17 cellular contexts compared by ENCODE assay signal in genomic region chr1:25813071-25813733, GRCh38. TPM values are rescaled to one million over a fixed set of nuclear protein-coding genes. Genes with fewer than 3 reads are reported as not detected.
DNase-seq lines count a peak whose midpoint lies in the region; ATAC-seq and TF ChIP-seq lines count a peak whose summit lies in the region.
"Had no signal": no experiment of that assay in that cellular context is flagged by ENCODE, and none has a peak within 500 bp of the region (broad histone marks: within the 10 kb centered on the region; RNA-seq: fewer than 3 reads in every experiment).

No MANE protein-coding gene starts in this region.

- H2BK120ac ChIP-seq in neuronal stem cell (ENCODE audit: low read depth, low read length), result no peak overlapping the region

- TF ChIP-seq CTCF in SK-N-SH (IDR thresholded peaks at IDR 0.05) (no peak), HEK293 (tag by site-specific recombination; IDR thresholded peaks at IDR 0.05) (no peak), endothelial cell (IDR thresholded peaks at IDR 0.05; ENCODE audit: unreplicated experiment) (no peak)

- no peak overlapping the region for H2AK5ac ChIP-seq in neuronal stem cell (ENCODE audit: low read depth, low read length)

- H3K9me2 ChIP-seq in SK-N-SH, result no peaks in the 10 kb centered on the region

- H3K36me3 ChIP-seq in SK-N-SH (replicated peaks in 1 of 2; ENCODE audit: control insufficient read depth in 1 of 2, insufficient read depth in 2 of 2, low read length in 1 of 2) (peaks cover 0 to 48% of the 10 kb centered on the region in 2 experiments), HEK293 (ENCODE audit: control insufficient read depth in 2 of 2, insufficient read depth in 1 of 2, low read length in 2 of 2) (peaks cover 7 to 84% of the 10 kb centered on the region in 2 experiments; a peak in 2 of 3 replicates), neuronal stem cell (replicated peaks in 1 of 2; ENCODE audit: control insufficient read depth in 2 of 2, insufficient read depth in 2 of 2, low read length in 2 of 2) (peaks cover 44 to 85% of the 10 kb centered on the region in 2 donors)

- H3K9me3 ChIP-seq in SK-N-SH (no peaks in the 10 kb centered on the region), HEK293 (ENCODE audit: control insufficient read depth, insufficient read depth, low read depth, low read length) (no peaks in the 10 kb centered on the region), neuronal stem cell (replicated peaks in 1 of 2; ENCODE audit: control insufficient read depth in 2 of 2, insufficient read depth in 1 of 2, low read depth in 1 of 2, low read length in 2 of 2) (no peaks in the 10 kb centered on the region)
- H3K9me3 ChIP-seq: A549 had no signal

- no peak overlapping the region for H3K27ac Mint-ChIP-seq in endothelial cell (ENCODE audit: unreplicated experiment)
- H3K27ac Mint-ChIP-seq: CD8-positive, alpha-beta T cell had no signal

- peaks cover 9% of the 10 kb centered on the region for H3K4me1 Mint-ChIP-seq in endothelial cell (ENCODE audit: unreplicated experiment)

- H4K8ac ChIP-seq in neuronal stem cell (ENCODE audit: low read depth, low read length), result no peak overlapping the region

- peaks cover 7% of the 10 kb centered on the region for H3K27me3 Mint-ChIP-seq in endothelial cell (ENCODE audit: unreplicated experiment)

- no peak overlapping the region for H3K18ac ChIP-seq in neuronal stem cell (ENCODE audit: low read length)

- H3K4me2 ChIP-seq in SK-N-SH, result no peak overlapping the region
- no peak overlapping the region for H3K4me2 ChIP-seq in neuronal stem cell (ENCODE audit: insufficient read depth, low read length, poor library complexity, severe bottlenecking)
- H3K4me2 ChIP-seq: A549 had no signal

- no peaks in the 10 kb centered on the region for H3K79me2 ChIP-seq in SK-N-SH (ENCODE audit: insufficient read depth)

- H3K27me3 ChIP-seq in SK-N-SH (ENCODE audit: insufficient read depth) (no peaks in the 10 kb centered on the region), neuronal stem cell (ENCODE audit: control insufficient read depth in 3 of 3, insufficient read depth in 3 of 3, low read depth in 1 of 3, low read length in 3 of 3) (no peaks in the 10 kb centered on the region)

- peak overlapping the region; percentile 25 for H3K23ac ChIP-seq in neuronal stem cell (ENCODE audit: low read depth, low read length, poor library complexity)

- POLR2A ChIA-PET in SK-N-SH (lab: Yijun Ruan, JAX) (interaction anchor here (0.7 kb wide), 1 partner anchor 137 kb away, joined by 3 read pairs; no protein-coding TSS in a partner anchor), HEK293 (lab: Yijun Ruan, JAX) (no interaction called here)

- peaks cover 22% of the 10 kb centered on the region for H3K36me3 Mint-ChIP-seq in endothelial cell (ENCODE audit: low read depth, unreplicated experiment)

- WGBS in SK-N-SH (ENCODE audit: low lambda C conversion rate), result 77% methylated on average over 9 of the region's 11 CpGs
- no CpG with 5 or more reads among the region's 11 CpGs for WGBS in neuronal stem cell (ENCODE audit: extremely low coverage in 2 of 2, insufficient read length in 2 of 2, insufficient replicate concordance in 1 of 2), 2 donors

- H3K9ac ChIP-seq in SK-N-SH (no peak overlapping the region), neuronal stem cell (ENCODE audit: low read depth, low read length, poor library complexity) (no peak overlapping the region)
- H3K9ac ChIP-seq: GM23248 had no signal

- H2AFZ ChIP-seq in SK-N-SH (ENCODE audit: low read depth) (no peak overlapping the region), neuronal stem cell (ENCODE audit: low read length) (no peak overlapping the region)
- H2AFZ ChIP-seq: GM23248 had no signal

- H3K4me3 ChIP-seq in SK-N-SH (ENCODE audit: low read depth in 2 of 2, low read length in 1 of 2) (no peak overlapping the region), HEK293 (ENCODE audit: low read depth, low read length) (no peak overlapping the region), neuronal stem cell (ENCODE audit: low read length in 2 of 2) (no peak overlapping the region)
- H3K4me3 ChIP-seq: A549, GM23248 had no signal

- ATAC-seq in SK-N-SH treated with all-trans-retinoic acid at 6 μM for 48 hours, result no peak
- no peak for ATAC-seq in GM21447 (IDR thresholded peaks at IDR 0.05; ENCODE audit: unreplicated experiment)
- ATAC-seq: A549; CD8-positive, alpha-beta T cell; HCT116; HepG2 had no signal

- DNase-seq in SK-N-SH (no peak), endothelial cell (ENCODE audit: low spot score) (no peak), neuronal stem cell (ENCODE audit: low spot score) (no peak), DMS53 (lab: John Stamatoyannopoulos, UW) (no peak), NCI-H748 treated with DMSO at 0.1 percent for 48 hours (lab: John Stamatoyannopoulos, UW) (no peak)
- DNase-seq: AML-193; Calu3; CD8-positive, alpha-beta T cell; GM23248 had no signal

- H3K79me1 ChIP-seq in neuronal stem cell (ENCODE audit: low read depth, low read length), result peaks cover 10% of the 10 kb centered on the region

- H3K27ac ChIP-seq in SK-N-SH (ENCODE audit: low read depth in 2 of 2, low read length in 1 of 2) (no peak overlapping the region), HEK293 (ENCODE audit: extremely low read depth, low read depth, low read length) (no peak overlapping the region), neuronal stem cell (replicated peaks; ENCODE audit: low read length) (no peak overlapping the region)
- H3K27ac ChIP-seq: 22Rv1, A549, C4-2B, GM23248 had no signal

- no peak overlapping the region for H2BK15ac ChIP-seq in neuronal stem cell (ENCODE audit: low read length)

- H3F3A ChIP-seq in SK-N-SH (replicated peaks; ENCODE audit: insufficient read depth), result no peaks in the 10 kb centered on the region

- H3K14ac ChIP-seq in neuronal stem cell (ENCODE audit: low read length), result no peak overlapping the region

- TF ChIP-seq RAD21 in SK-N-SH (IDR thresholded peaks at IDR 0.05; ENCODE audit: low read length), result no peak

- peak overlapping the region; percentile 22 for H3K4me3 Mint-ChIP-seq in endothelial cell (ENCODE audit: unreplicated experiment)
- H3K4me3 Mint-ChIP-seq: CD8-positive, alpha-beta T cell had no signal

- no peaks in the 10 kb centered on the region for H4K20me1 ChIP-seq in SK-N-SH (ENCODE audit: insufficient read depth)

- no peaks in the 10 kb centered on the region for H3K9me3 Mint-ChIP-seq in endothelial cell (ENCODE audit: unreplicated experiment)
- H3K9me3 Mint-ChIP-seq: CD8-positive, alpha-beta T cell had no signal

- H4K91ac ChIP-seq in neuronal stem cell (ENCODE audit: low read depth, low read length, poor library complexity), result no peak overlapping the region

- TF ChIP-seq EP300 in SK-N-SH (IDR thresholded peaks at IDR 0.05; ENCODE audit: borderline replicate concordance in 1 of 2, low read depth in 1 of 2, low read length in 1 of 2), result no peak

- H3K4ac ChIP-seq in neuronal stem cell (ENCODE audit: low read length), result no peak overlapping the region

- CTCF ChIA-PET in SK-N-SH (lab: Yijun Ruan, JAX), result interaction anchor here (0.9 to 1.6 kb wide), 3 partner anchors 185 to 205 kb away, joined by 3 to 5 read pairs (median 3); partner anchors contain the start of gene PAFAH2
- CTCF ChIA-PET in HEK293 (lab: Yijun Ruan, JAX), result no interaction called here

- H3K4me1 ChIP-seq in SK-N-SH (ENCODE audit: control insufficient read depth in 1 of 2, insufficient read depth in 2 of 2, low read depth in 1 of 2, low read length in 1 of 2) (peaks cover 0 to 15% of the 10 kb centered on the region in 2 experiments; a peak in 1 of 4 replicates), HEK293 (ENCODE audit: control insufficient read depth, insufficient read depth, low read length) (no peaks in the 10 kb centered on the region; the same call in 1 of the 2 replicates), neuronal stem cell (ENCODE audit: control insufficient read depth in 2 of 2, insufficient read depth in 1 of 2, low read depth in 1 of 2, low read length in 2 of 2) (peaks cover 1 to 2% of the 10 kb centered on the region in 2 donors)
- H3K4me1 ChIP-seq: A549 had no signal

- H2BK5ac ChIP-seq in neuronal stem cell (ENCODE audit: low read length), result no peak overlapping the region

- no peak overlapping the region for H2BK12ac ChIP-seq in neuronal stem cell (ENCODE audit: low read length)

TF ChIP-seq in SK-N-SH treated with all-trans-retinoic acid at 6 μM for 48 hours, 23 proteins besides CTCF, POLR2A, EP300 and RAD21 (continues in another document):
- TF ChIP-seq ZFP3 (CRISPR knock-in tag; IDR thresholded peaks at IDR 0.05) (peak; percentile 83), TOX (CRISPR knock-in tag; IDR thresholded peaks at IDR 0.05; ENCODE audit: borderline replicate concordance) (no peak), ZNF8 (CRISPR knock-in tag; IDR thresholded peaks at IDR 0.05) (no peak), BACH2 (CRISPR knock-in tag; IDR thresholded peaks at IDR 0.05; ENCODE audit: borderline replicate concordance) (no peak)

TF ChIP-seq in SK-N-SH, 30 proteins besides CTCF, POLR2A, EP300 and RAD21 (continues in another document):
- no peak for TF ChIP-seq MAX (IDR thresholded peaks at IDR 0.05; ENCODE audit: low read depth)

TF ChIP-seq in HEK293, 187 proteins besides CTCF, POLR2A, EP300 and RAD21 (continues in another document):
- no peak for TF ChIP-seq HOXC10 (CRISPR knock-in tag; IDR thresholded peaks at IDR 0.05)

RNA-seq across cellular contexts. Expression of gene MTFR1L, which starts 6.6 kb away (rescaled TPM):
- polyA plus RNA-seq in SK-N-SH (2012; rRNA removed), result 53.6 and 61.2 TPM in 2 replicates
- polyA plus RNA-seq in SK-N-SH (2012; cell fraction: cytosol; rRNA removed), result 32.7 and 39.0 TPM in 2 replicates
- polyA plus RNA-seq in SK-N-SH (2012; cell fraction: nucleus; rRNA removed), result 205 and 223 TPM in 2 replicates
- 48.1 TPM for total RNA-seq in endothelial cell (ENCODE audit: unreplicated experiment)
- polyA plus RNA-seq in neuronal stem cell (2013, experiment 1 of 2), result 32.0 TPM
- 30.2 TPM for polyA plus RNA-seq in neuronal stem cell (2013, experiment 2 of 2)

RNA-seq across cellular contexts. Expression of gene SELENON, which starts 13.2 kb away (rescaled TPM):
- 32.7 and 56.2 TPM in 2 replicates for polyA plus RNA-seq in SK-N-SH (2012; rRNA removed)
- polyA plus RNA-seq in SK-N-SH (2012; cell fraction: cytosol; rRNA removed), result 42.6 and 69.9 TPM in 2 replicates
- polyA plus RNA-seq in SK-N-SH (2012; cell fraction: nucleus; rRNA removed), result 38.4 and 59.7 TPM in 2 replicates
- 284 TPM for total RNA-seq in endothelial cell (ENCODE audit: unreplicated experiment)
- 92.8 TPM for polyA plus RNA-seq in neuronal stem cell (2013, experiment 1 of 2)
- 91.3 TPM for polyA plus RNA-seq in neuronal stem cell (2013, experiment 2 of 2)

RNA-seq across cellular contexts. Expression of gene AUNIP, which starts 46.1 kb away (rescaled TPM):
- polyA plus RNA-seq in SK-N-SH (2012; rRNA removed), result 1.9 TPM in 2 replicates
- polyA plus RNA-seq in SK-N-SH (2012; cell fraction: cytosol; rRNA removed), result 1.8 and 2.1 TPM in 2 replicates
- polyA plus RNA-seq in SK-N-SH (2012; cell fraction: nucleus; rRNA removed), result 1.3 and 1.4 TPM in 2 replicates
- total RNA-seq in endothelial cell (ENCODE audit: unreplicated experiment), result 3.3 TPM
- polyA plus RNA-seq in neuronal stem cell (2013, experiment 1 of 2), result 7.6 TPM
- 7.3 TPM for polyA plus RNA-seq in neuronal stem cell (2013, experiment 2 of 2)
